ENCODE assay signal across 33 cellular contexts in the genomic region with DNA sequence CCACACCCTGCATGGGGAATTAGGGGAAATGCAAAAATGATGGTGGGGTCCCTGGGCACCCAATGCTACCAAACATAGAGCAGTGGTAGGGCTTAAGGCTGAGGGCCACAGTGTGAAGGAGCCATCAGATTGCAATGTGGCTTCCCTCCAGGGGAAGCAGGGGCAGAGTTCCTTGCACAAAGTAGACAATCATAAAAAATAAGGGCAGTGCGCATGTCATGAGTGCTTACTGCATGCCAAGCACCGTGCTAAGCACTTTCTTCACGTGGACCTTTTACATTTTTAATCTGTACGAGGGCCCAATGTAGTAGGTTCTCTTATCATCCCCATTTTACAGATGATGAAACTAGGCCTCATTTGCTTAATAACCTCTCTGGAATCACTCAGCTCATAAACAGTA. TPM values are rescaled to one million over a fixed set of nuclear protein-coding genes. Genes with fewer than 3 reads are reported as not detected.
A peak's percentile ranks its signal among the peaks of the same experiment; 100 is the strongest.
DNase-seq lines count a peak whose midpoint lies in the region; ATAC-seq, FAIRE-seq and TF ChIP-seq lines count a peak whose summit lies in the region.
"Had no signal": no experiment of that assay in that cellular context is flagged by ENCODE, and none has a peak within 500 bp of the region (broad histone marks: within the 10 kb centered on the region; RNA-seq: fewer than 3 reads in every experiment).

No MANE protein-coding gene starts in this region.

- H3K4me2 ChIP-seq in neuronal stem cell (ENCODE audit: insufficient read depth, low read length, poor library complexity, severe bottlenecking): no peak overlapping the region
- H3K4me2 ChIP-seq: A549; BLaER1; BLaER1 treated with 17β-estradiol and CSF1 and Interleukin-3, amounts not matched to agents 10 nM and 100 nM had no signal

- no peaks in the 10 kb centered on the region for H3K36me3 ChIP-seq in right atrium auricular region
- H3K36me3 ChIP-seq in bronchial epithelial cell (ENCODE audit: control insufficient read depth, insufficient read depth, low read length): no peaks in the 10 kb centered on the region
- H3K36me3 ChIP-seq in neuronal stem cell (replicated peaks in 1 of 2; ENCODE audit: control insufficient read depth in 2 of 2, insufficient read depth in 2 of 2, low read length in 2 of 2): no peaks in the 10 kb centered on the region
- no peaks in the 10 kb centered on the region for H3K36me3 ChIP-seq in aorta (ENCODE audit: control insufficient read depth in 1 of 2, insufficient read depth in 2 of 2, low read length in 1 of 2)
- H3K36me3 ChIP-seq: BE2C; BLaER1; BLaER1 treated with 17β-estradiol and CSF1 and Interleukin-3, amounts not matched to agents 10 nM and 100 nM had no signal

- TF ChIP-seq CTCF in right atrium auricular region (IDR thresholded peaks at IDR 0.05) (no peak), bronchial epithelial cell (IDR thresholded peaks at IDR 0.05; ENCODE audit: insufficient read depth, low read length, severe bottlenecking) (no peak)

- no peak overlapping the region for H3K9ac ChIP-seq in neuronal stem cell (ENCODE audit: low read depth, low read length, poor library complexity)
- H3K9ac ChIP-seq: BLaER1; BLaER1 treated with 17β-estradiol and CSF1 and Interleukin-3, amounts not matched to agents 10 nM and 100 nM had no signal

- H3K4ac ChIP-seq in neuronal stem cell (ENCODE audit: low read length): no peak overlapping the region

- H3K79me1 ChIP-seq in neuronal stem cell (ENCODE audit: low read depth, low read length): no peaks in the 10 kb centered on the region

- peak overlapping the region; percentile 79 for H2BK5ac ChIP-seq in neuronal stem cell (ENCODE audit: low read length)

- H4K8ac ChIP-seq in neuronal stem cell (ENCODE audit: low read depth, low read length): no peak overlapping the region

- no peak overlapping the region for H3K23ac ChIP-seq in neuronal stem cell (ENCODE audit: low read depth, low read length, poor library complexity)

- peak; percentile 73 for FAIRE-seq in bronchial epithelial cell (lab: Jason Lieb, UNC)
- FAIRE-seq: A204.1, A549, D721Med had no signal

- WGBS in neuronal stem cell (ENCODE audit: extremely low coverage in 2 of 2, insufficient read length in 2 of 2, insufficient replicate concordance in 1 of 2), 2 donors: no CpG with 5 or more reads among the region's 4 CpGs
- 90 to 93% methylated on average over 4 of the region's 4 CpGs for WGBS in aorta, 2 donors

- H2BK15ac ChIP-seq in neuronal stem cell (ENCODE audit: low read length): no peak overlapping the region

- no peak overlapping the region for H2BK120ac ChIP-seq in neuronal stem cell (ENCODE audit: low read depth, low read length)

- H3K4me3 ChIP-seq in right atrium auricular region (no peak overlapping the region), bronchial epithelial cell (ENCODE audit: low read depth, low read length) (no peak overlapping the region), neuronal stem cell (ENCODE audit: low read length in 2 of 2) (no peak overlapping the region), aorta (ENCODE audit: low read length in 2 of 2) (no peak overlapping the region)
- H3K4me3 ChIP-seq: A549; BLaER1; BLaER1 treated with 17β-estradiol and CSF1 and Interleukin-3, amounts not matched to agents 10 nM and 100 nM had no signal

- H3K4me1 ChIP-seq in right atrium auricular region (no peaks in the 10 kb centered on the region), neuronal stem cell (ENCODE audit: control insufficient read depth in 2 of 2, insufficient read depth in 1 of 2, low read depth in 1 of 2, low read length in 2 of 2) (no peaks in the 10 kb centered on the region), aorta (ENCODE audit: control insufficient read depth in 1 of 2, insufficient read depth in 2 of 2, low read length in 2 of 2) (no peaks in the 10 kb centered on the region)
- H3K4me1 ChIP-seq: A549; BE2C; BLaER1; BLaER1 treated with 17β-estradiol and CSF1 and Interleukin-3, amounts not matched to agents 10 nM and 100 nM; Caco-2 had no signal

- no peak overlapping the region for H3K27ac ChIP-seq in right atrium auricular region
- H3K27ac ChIP-seq in neuronal stem cell (replicated peaks; ENCODE audit: low read length): no peak overlapping the region
- H3K27ac ChIP-seq in aorta (ENCODE audit: low read depth in 1 of 2, low read length in 2 of 2): no peak overlapping the region
- H3K27ac ChIP-seq: 22Rv1; A549; BLaER1; BLaER1 treated with 17β-estradiol and CSF1 and Interleukin-3, amounts not matched to agents 10 nM and 100 nM; C4-2B had no signal

- H3K27me3 ChIP-seq in right atrium auricular region: no peaks in the 10 kb centered on the region
- peaks cover 2% of the 10 kb centered on the region for H3K27me3 ChIP-seq in bronchial epithelial cell (ENCODE audit: control insufficient read depth, insufficient read depth, low read length)
- H3K27me3 ChIP-seq in neuronal stem cell (ENCODE audit: control insufficient read depth in 3 of 3, insufficient read depth in 3 of 3, low read depth in 1 of 3, low read length in 3 of 3): peaks cover 0 to 18% (median 0%) of the 10 kb centered on the region in 3 experiments
- no peaks in the 10 kb centered on the region for H3K27me3 ChIP-seq in aorta (ENCODE audit: control insufficient read depth in 1 of 2, insufficient read depth in 2 of 2, low read length in 1 of 2)
- H3K27me3 ChIP-seq: BE2C; BLaER1; BLaER1 treated with 17β-estradiol and CSF1 and Interleukin-3, amounts not matched to agents 10 nM and 100 nM had no signal

- no peak overlapping the region for H3K18ac ChIP-seq in neuronal stem cell (ENCODE audit: low read length)

- no peak overlapping the region for H4K91ac ChIP-seq in neuronal stem cell (ENCODE audit: low read depth, low read length, poor library complexity)

- no peak overlapping the region for H3K14ac ChIP-seq in neuronal stem cell (ENCODE audit: low read length)

- DNase-seq in cardiac septum (ENCODE audit: low spot score) (peak; percentile 69), right atrium auricular region (ENCODE audit: low spot score) (no peak), bronchial epithelial cell (ENCODE audit: low read depth) (no peak), neuronal stem cell (ENCODE audit: low spot score) (no peak), aorta (no peak), head of caudate nucleus (no peak)
- DNase-seq: 8988T; ACHN; AML-193; BE2C; C1 segment of cervical spinal cord; Caco-2; Calu3; CD4-positive, alpha-beta memory T cell; CD4-positive, alpha-beta T cell; CD4-positive, CD25-positive, alpha-beta regulatory T cell; CD8-positive, alpha-beta memory T cell; CD8-positive, alpha-beta T cell; COR-L47; DMS 273 treated with DMSO at 0.1 percent for 48 hours; DMS153; DMS53; DMS79; DMS79 treated with DMSO at 0.1 percent for 48 hours; DND-41; EL had no signal

- H2BK12ac ChIP-seq in neuronal stem cell (ENCODE audit: low read length): no peak overlapping the region

- no peaks in the 10 kb centered on the region for H3K9me3 ChIP-seq in right atrium auricular region
- H3K9me3 ChIP-seq in neuronal stem cell (replicated peaks in 1 of 2; ENCODE audit: control insufficient read depth in 2 of 2, insufficient read depth in 1 of 2, low read depth in 1 of 2, low read length in 2 of 2): no peaks in the 10 kb centered on the region
- no peaks in the 10 kb centered on the region for H3K9me3 ChIP-seq in aorta (ENCODE audit: control insufficient read depth, low read length)
- H3K9me3 ChIP-seq: A549; BLaER1; BLaER1 treated with 17β-estradiol and CSF1 and Interleukin-3, amounts not matched to agents 10 nM and 100 nM; Caco-2 had no signal

- ATAC-seq in aorta (ENCODE audit: low FRiP score): no peak
- ATAC-seq: A549; CD8-positive, alpha-beta T cell had no signal

- no peak overlapping the region for H2AFZ ChIP-seq in neuronal stem cell (ENCODE audit: low read length)

- intact Hi-C loops in cardiac septum (cut with DNase I): no loop called here
- intact Hi-C loops in aorta (cut with DNase I): no loop called here
- intact Hi-C loops in head of caudate nucleus (cut with DNase I): no loop called here

- no peak overlapping the region for H2AK5ac ChIP-seq in neuronal stem cell (ENCODE audit: low read depth, low read length)

RNA-seq across cellular contexts. Expression of gene DDX20, which starts 56.6 kb away (rescaled TPM):
- total RNA-seq in cardiac septum (7.6 TPM), right atrium auricular region (1 to 10 TPM; 6.1 to 8.8 TPM), bronchial epithelial cell (9.5 and 13.2 TPM in 2 replicates), aorta (1 to 10 TPM; 7.9 to 8.8 TPM)
- 11.3 TPM for polyA plus RNA-seq in neuronal stem cell (2013, experiment 1 of 2)
- polyA plus RNA-seq in neuronal stem cell (2013, experiment 2 of 2): 11.2 TPM
- 1 to 10 TPM; 3.9 to 5.9 TPM for polyA plus RNA-seq in aorta
